ENCODE assay signal across 8 cellular contexts in the genomic region with DNA sequence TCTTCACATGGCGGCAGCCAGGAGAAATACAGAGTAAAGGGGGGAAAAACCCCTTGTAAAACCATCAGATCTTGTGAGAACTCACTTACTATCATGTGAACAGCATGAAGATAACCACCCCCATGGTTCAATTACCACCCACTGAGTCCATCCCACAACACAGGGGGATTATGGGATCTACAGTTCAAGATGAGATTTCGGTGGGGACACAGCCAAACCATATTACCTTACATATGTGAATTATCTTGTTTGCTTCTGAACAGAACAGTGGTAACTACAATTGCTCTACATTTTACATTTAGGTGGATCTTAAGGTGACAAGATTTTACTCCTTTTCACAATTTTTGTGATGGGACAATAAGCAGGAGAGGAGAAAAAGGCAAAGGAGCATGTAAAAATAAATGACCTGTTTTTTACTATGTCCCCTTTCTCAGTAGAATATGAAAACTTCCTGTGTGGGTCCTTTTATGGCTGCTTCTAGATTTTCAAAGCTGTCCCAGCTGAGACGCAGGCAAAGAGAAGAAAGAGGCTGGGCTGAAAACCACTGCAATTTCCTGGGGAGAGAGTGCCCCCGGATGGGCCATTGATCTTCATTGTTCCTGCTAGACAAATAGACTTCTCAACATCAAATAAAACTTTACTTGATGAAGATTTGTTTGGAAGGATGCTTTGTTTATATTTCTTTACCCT. TPM values are rescaled to one million over a fixed set of nuclear protein-coding genes. Genes with fewer than 3 reads are reported as not detected.
DNase-seq lines count a peak whose midpoint lies in the region; ATAC-seq and TF ChIP-seq lines count a peak whose summit lies in the region.

No MANE protein-coding gene starts in this region.

- H3K27ac ChIP-seq in cardiac muscle cell, result no peak overlapping the region
- H3K27ac ChIP-seq in endodermal cell (ENCODE audit: low read depth, low read length), result no peak overlapping the region

- no peak for ATAC-seq in activated CD4-positive, CD25-positive, alpha-beta regulatory T cell treated with anti-CD3 and anti-CD28 coated beads, Interleukin-2, amount 50 U/mL, for 24 hours
- ATAC-seq in activated CD8-positive, alpha-beta T cell treated with anti-CD3 and anti-CD28 coated beads, Interleukin-2, amount 10 ng/mL, durations not matched to agents 7 days and 5 days, result peak; percentile 97
- peak; percentile 67 for ATAC-seq in stimulated activated naive CD8-positive, alpha-beta T cell treated with anti-CD3 and anti-CD28 coated beads, Interleukin-15, amount 100 ng/mL, for 72 hours
- ATAC-seq in GM21367 (IDR thresholded peaks at IDR 0.05; ENCODE audit: unreplicated experiment), result no peak

- no peak overlapping the region for H3K9ac ChIP-seq in endodermal cell (ENCODE audit: extremely low read depth, low read length, poor library complexity, severe bottlenecking)

- WGBS in endodermal cell (ENCODE audit: insufficient coverage in 1 of 2, insufficient read length in 1 of 2), 2 experiments, result 63% methylated on average over 4 of the region's 4 CpGs; no CpG with 5 or more reads in 1 of the 2 experiments

- peak; percentile 4 for DNase-seq in activated CD4-positive, CD25-positive, alpha-beta regulatory T cell treated with anti-CD3 and anti-CD28 coated beads, Interleukin-2, amount 50 U/mL, for 16 hours (ENCODE audit: low read depth, low spot score)
- DNase-seq in activated CD8-positive, alpha-beta T cell treated with anti-CD3 and anti-CD28 coated beads, Interleukin-2, amount 10 ng/mL, durations not matched to agents 7 days and 5 days, result peak; percentile 77
- DNase-seq in cardiac muscle cell (ENCODE audit: low read depth in 1 of 2, low spot score in 1 of 2) (peak in 1 of 2 donors; percentile 58), endodermal cell (no peak), RPMI8226 (no peak)
- DNase-seq in stimulated activated naive CD8-positive, alpha-beta T cell treated with anti-CD3 and anti-CD28 coated beads, Interleukin-15, amount 100 ng/mL, for 72 hours, result no peak

- CTCF ChIA-PET in activated CD8-positive, alpha-beta T cell treated with anti-CD3 and anti-CD28 coated beads, Interleukin-2, amount 10 ng/mL, durations not matched to agents 7 days and 5 days (lab: Charles Lee), result interaction anchor here (0.6 to 4.1 kb wide), 5 partner anchors 31 to 328 kb away, joined by 3 to 32 read pairs (median 3); a partner anchor contains a TSS

- H3K4me1 Mint-ChIP-seq in activated CD8-positive, alpha-beta T cell treated with anti-CD3 and anti-CD28 coated beads, Interleukin-2, amount 10 ng/mL, durations not matched to agents 7 days and 5 days (ENCODE audit: low read depth), result peaks cover 19% of the 10 kb centered on the region
- H3K4me1 Mint-ChIP-seq in stimulated activated naive CD8-positive, alpha-beta T cell treated with anti-CD3 and anti-CD28 coated beads, Interleukin-15, amount 100 ng/mL, for 72 hours, result peaks cover 13% of the 10 kb centered on the region
- H3K4me1 Mint-ChIP-seq in endodermal cell, result peaks cover 15% of the 10 kb centered on the region

- H3K36me3 ChIP-seq in cardiac muscle cell, result no peaks in the 10 kb centered on the region
- no peaks in the 10 kb centered on the region for H3K36me3 ChIP-seq in endodermal cell (ENCODE audit: control insufficient read depth, insufficient read depth, low read length)

- H3K36me3 Mint-ChIP-seq in activated CD8-positive, alpha-beta T cell treated with anti-CD3 and anti-CD28 coated beads, Interleukin-2, amount 10 ng/mL, durations not matched to agents 7 days and 5 days (ENCODE audit: low read depth), result peaks cover 3% of the 10 kb centered on the region
- no peaks in the 10 kb centered on the region for H3K36me3 Mint-ChIP-seq in endodermal cell (ENCODE audit: low read depth)

- H3K27ac Mint-ChIP-seq in activated CD8-positive, alpha-beta T cell treated with anti-CD3 and anti-CD28 coated beads, Interleukin-2, amount 10 ng/mL, durations not matched to agents 7 days and 5 days, result peak overlapping the region; percentile 81
- peak overlapping the region in 1 of 2 donors; percentile 44 for H3K27ac Mint-ChIP-seq in stimulated activated naive CD8-positive, alpha-beta T cell treated with anti-CD3 and anti-CD28 coated beads, Interleukin-15, amount 100 ng/mL, for 72 hours
- no peak overlapping the region for H3K27ac Mint-ChIP-seq in endodermal cell

- H3K4me3 ChIP-seq in cardiac muscle cell (no peak overlapping the region), endodermal cell (ENCODE audit: low read length) (no peak overlapping the region)

- peak; percentile 27 for TF ChIP-seq CTCF in cardiac muscle cell (IDR thresholded peaks at IDR 0.05; ENCODE audit: low read depth, low read length)
- no peak for TF ChIP-seq CTCF in endodermal cell (conservative IDR thresholded peaks at IDR 0.05)

- no peaks in the 10 kb centered on the region for H3K9me3 ChIP-seq in cardiac muscle cell (ENCODE audit: low read depth)
- H3K9me3 ChIP-seq in endodermal cell (ENCODE audit: control insufficient read depth, low read length), result no peaks in the 10 kb centered on the region

- H3K4me1 ChIP-seq in cardiac muscle cell (ENCODE audit: low read depth) (no peaks in the 10 kb centered on the region), endodermal cell (ENCODE audit: control insufficient read depth, insufficient read depth, low read length) (no peaks in the 10 kb centered on the region)

- H3K4me3 Mint-ChIP-seq in activated CD8-positive, alpha-beta T cell treated with anti-CD3 and anti-CD28 coated beads, Interleukin-2, amount 10 ng/mL, durations not matched to agents 7 days and 5 days, result no peak overlapping the region
- H3K4me3 Mint-ChIP-seq in stimulated activated naive CD8-positive, alpha-beta T cell treated with anti-CD3 and anti-CD28 coated beads, Interleukin-15, amount 100 ng/mL, for 72 hours, result peak overlapping the region in 1 of 2 donors; percentile 11
- H3K4me3 Mint-ChIP-seq in endodermal cell, result no peak overlapping the region

- no peaks in the 10 kb centered on the region for H3K27me3 Mint-ChIP-seq in activated CD8-positive, alpha-beta T cell treated with anti-CD3 and anti-CD28 coated beads, Interleukin-2, amount 10 ng/mL, durations not matched to agents 7 days and 5 days (ENCODE audit: low read depth)
- H3K27me3 Mint-ChIP-seq in stimulated activated naive CD8-positive, alpha-beta T cell treated with anti-CD3 and anti-CD28 coated beads, Interleukin-15, amount 100 ng/mL, for 72 hours, result no peaks in the 10 kb centered on the region
- peaks cover 4% of the 10 kb centered on the region for H3K27me3 Mint-ChIP-seq in endodermal cell (ENCODE audit: insufficient read depth)

- POLR2A ChIA-PET in activated CD8-positive, alpha-beta T cell treated with anti-CD3 and anti-CD28 coated beads, Interleukin-2, amount 10 ng/mL, durations not matched to agents 7 days and 5 days (lab: Charles Lee), result no interaction called here

- H3K27me3 ChIP-seq in cardiac muscle cell, result no peaks in the 10 kb centered on the region
- no peaks in the 10 kb centered on the region for H3K27me3 ChIP-seq in endodermal cell (ENCODE audit: control insufficient read depth, insufficient read depth, low read length, poor library complexity, severe bottlenecking)

- peaks cover 6% of the 10 kb centered on the region for H3K9me3 Mint-ChIP-seq in activated CD8-positive, alpha-beta T cell treated with anti-CD3 and anti-CD28 coated beads, Interleukin-2, amount 10 ng/mL, durations not matched to agents 7 days and 5 days (ENCODE audit: insufficient read depth)
- peaks cover 20 to 39% of the 10 kb centered on the region in 2 donors for H3K9me3 Mint-ChIP-seq in stimulated activated naive CD8-positive, alpha-beta T cell treated with anti-CD3 and anti-CD28 coated beads, Interleukin-15, amount 100 ng/mL, for 72 hours
- H3K9me3 Mint-ChIP-seq in endodermal cell, result peaks cover 4% of the 10 kb centered on the region

RNA-seq across cellular contexts. Expression of a gene that starts 45.9 kb away (rescaled TPM):
- total RNA-seq in activated CD8-positive, alpha-beta T cell treated with anti-CD3 and anti-CD28 coated beads, Interleukin-2, amount 10 ng/mL, durations not matched to agents 7 days and 5 days, result 10 to 100 TPM; 49.2 to 54.5 TPM
- total RNA-seq in cardiac muscle cell (23.9 and 50.9 TPM in 2 replicates), endodermal cell (10 to 100 TPM; 21.5 to 25.1 TPM)
- polyA plus RNA-seq in cardiac muscle cell, result 19.9 and 20.6 TPM in 2 replicates
- 13.4 TPM for polyA plus RNA-seq in endodermal cell (2013, experiment 1 of 2)
- 14.7 TPM for polyA plus RNA-seq in endodermal cell (2013, experiment 2 of 2)

Comparison
In these comparisons a context has a peak if more than half of its experiments do, and no peak if none do; other contexts are left out.
1. DNase-seq: peak in activated CD4-positive, CD25-positive, alpha-beta regulatory T cell treated with anti-CD3 and anti-CD28 coated beads, Interleukin-2, amount 50 U/mL, for 16 hours (single experiment) and activated CD8-positive, alpha-beta T cell treated with anti-CD3 and anti-CD28 coated beads, Interleukin-2, amount 10 ng/mL, durations not matched to agents 7 days and 5 days (single experiment); none in stimulated activated naive CD8-positive, alpha-beta T cell treated with anti-CD3 and anti-CD28 coated beads, Interleukin-15, amount 100 ng/mL, for 72 hours (0 of 2), endodermal cell (single experiment) and RPMI8226 (single experiment).
2. ATAC-seq: peak in activated CD8-positive, alpha-beta T cell treated with anti-CD3 and anti-CD28 coated beads, Interleukin-2, amount 10 ng/mL, durations not matched to agents 7 days and 5 days (single experiment) and stimulated activated naive CD8-positive, alpha-beta T cell treated with anti-CD3 and anti-CD28 coated beads, Interleukin-15, amount 100 ng/mL, for 72 hours (single experiment); none in activated CD4-positive, CD25-positive, alpha-beta regulatory T cell treated with anti-CD3 and anti-CD28 coated beads, Interleukin-2, amount 50 U/mL, for 24 hours (0 of 2) and GM21367 (single experiment).